ENCODE assay signal across 19 cellular contexts in the genomic region with DNA sequence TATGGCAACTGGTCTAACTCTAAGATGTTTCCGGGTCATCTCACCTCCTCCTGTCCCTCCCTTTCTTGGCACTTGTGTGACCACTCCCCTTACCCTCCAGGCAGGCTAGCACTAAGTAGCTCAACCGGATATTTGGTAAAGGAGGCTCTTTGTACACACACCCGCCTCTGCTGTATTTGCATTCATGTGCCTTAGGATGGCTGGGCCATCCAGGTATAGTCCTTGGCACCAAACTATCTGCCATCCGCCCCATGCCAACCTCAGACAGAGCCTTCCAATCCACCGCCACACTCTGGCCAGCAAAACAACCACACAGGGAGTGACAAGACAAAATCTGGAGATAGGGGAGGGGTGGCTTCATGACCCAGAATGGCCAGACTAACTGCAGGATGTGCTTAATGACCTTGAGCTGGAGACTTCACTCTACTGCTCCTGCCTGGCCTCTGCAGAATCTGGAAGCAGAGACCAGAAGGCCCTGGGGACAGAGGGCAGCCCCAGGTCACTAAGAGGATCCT. TPM values are rescaled to one million over a fixed set of nuclear protein-coding genes. Genes with fewer than 3 reads are reported as not detected.
DNase-seq lines count a peak whose midpoint lies in the region; ATAC-seq and TF ChIP-seq lines count a peak whose summit lies in the region.
"Had no signal": no experiment of that assay in that cellular context is flagged by ENCODE, and none has a peak within 500 bp of the region (broad histone marks: within the 10 kb centered on the region; RNA-seq: fewer than 3 reads in every experiment).

No MANE protein-coding gene starts in this region.

- intact Hi-C loops in Calu3 (cut with micrococcal nuclease; ENCODE audit: unreplicated experiment): no loop called here
- intact Hi-C loops in breast epithelium (cut with DNase I; ENCODE audit: low total_unique reads): no loop called here
- intact Hi-C loops in posterior vena cava (cut with DNase I): no loop called here

- H3K4me1 ChIP-seq in breast epithelium: no peaks in the 10 kb centered on the region
- H3K4me1 ChIP-seq: SJSA1 had no signal

- BruUV-seq in Calu3 (replicated peaks; lab: Mats Ljungman, UMichigan): no TSS peak

- peaks cover 8 to 9% of the 10 kb centered on the region in 2 donors for H3K9me3 ChIP-seq in breast epithelium
- H3K9me3 ChIP-seq: vagina had no signal

- CTCF ChIA-PET in Calu3 (lab: Charles Lee): interaction anchor here (0.6 to 1.0 kb wide), 2 partner anchors 15 to 1049 kb away, joined by 3 read pairs; no protein-coding TSS in a partner anchor

- peak overlapping the region; percentile 55 to 71 for H3K27ac ChIP-seq in breast epithelium
- H3K27ac ChIP-seq: coronary artery, esophagus muscularis mucosa, SJSA1, vagina had no signal

- TF ChIP-seq POLR2A in breast epithelium (IDR thresholded peaks at IDR 0.05): no peak

- peaks cover 12% of the 10 kb centered on the region for H3K4me1 Mint-ChIP-seq in Calu3 (ENCODE audit: low read depth, unreplicated experiment)
- peaks cover 2% of the 10 kb centered on the region for H3K4me1 Mint-ChIP-seq in activated naive CD8-positive, alpha-beta T cell treated with anti-CD3 and anti-CD28 coated beads, Interleukin-2, amount 50 U/mL, for 24 hours
- H3K4me1 Mint-ChIP-seq: activated T-helper 17 cell treated with anti-CD3 and anti-CD28 coated beads, Interleukin-2, amount 50 U/mL, for 72 hours had no signal

- no peak overlapping the region for H3K27ac Mint-ChIP-seq in Calu3 (ENCODE audit: unreplicated experiment)
- no peak overlapping the region for H3K27ac Mint-ChIP-seq in activated naive CD8-positive, alpha-beta T cell treated with anti-CD3 and anti-CD28 coated beads, Interleukin-2, amount 50 U/mL, for 24 hours
- H3K27ac Mint-ChIP-seq: activated T-helper 17 cell treated with anti-CD3 and anti-CD28 coated beads, Interleukin-2, amount 50 U/mL, for 72 hours; mesothelial cell of epicardium had no signal

- ATAC-seq in activated naive CD8-positive, alpha-beta T cell treated with anti-CD3 and anti-CD28 coated beads, Interleukin-2, amount 50 U/mL, for 24 hours: no peak
- no peak for ATAC-seq in GM21390 (IDR thresholded peaks at IDR 0.05; ENCODE audit: unreplicated experiment)
- ATAC-seq: activated T-helper 17 cell treated with anti-CD3 and anti-CD28 coated beads, Interleukin-2, amount 50 U/mL, for 72 hours had no signal

- peaks cover 64% of the 10 kb centered on the region for H3K27me3 Mint-ChIP-seq in Calu3 (ENCODE audit: unreplicated experiment)
- peaks cover 46% of the 10 kb centered on the region for H3K27me3 Mint-ChIP-seq in activated naive CD8-positive, alpha-beta T cell treated with anti-CD3 and anti-CD28 coated beads, Interleukin-2, amount 50 U/mL, for 24 hours

- no peaks in the 10 kb centered on the region for H3K36me3 ChIP-seq in breast epithelium
- H3K36me3 ChIP-seq: esophagus muscularis mucosa, SJSA1, vagina had no signal

- no peak overlapping the region for H3K4me3 ChIP-seq in breast epithelium
- H3K4me3 ChIP-seq: coronary artery, esophagus muscularis mucosa, SJSA1, vagina had no signal

- peaks cover 6% of the 10 kb centered on the region for H3K9me3 Mint-ChIP-seq in Calu3 (ENCODE audit: low read depth, unreplicated experiment)
- H3K9me3 Mint-ChIP-seq in activated naive CD8-positive, alpha-beta T cell treated with anti-CD3 and anti-CD28 coated beads, Interleukin-2, amount 50 U/mL, for 24 hours: peaks cover 18% of the 10 kb centered on the region

- DNase-seq in Calu3 (peak; percentile 56), NCI-H2029 (lab: John Stamatoyannopoulos, UW) (peak; percentile 73), breast epithelium (ENCODE audit: low spot score in 2 of 2) (peak; percentile 60 to 78), posterior vena cava (ENCODE audit: low spot score) (peak; percentile 24), germinal center (ENCODE audit: low spot score) (no peak), NCI-H524 treated with DMSO at 0.1 percent for 48 hours (lab: John Stamatoyannopoulos, UW) (no peak)
- no peak for DNase-seq in activated naive CD8-positive, alpha-beta T cell treated with anti-CD3 and anti-CD28 coated beads, Interleukin-2, amount 50 U/mL, for 24 hours
- DNase-seq: anterior cingulate cortex; NCI-H2171 treated with DMSO at 0.1 percent for 48 hours; nucleus accumbens; stimulated activated CD4-positive, alpha-beta T cell treated with anti-CD3 and anti-CD28 coated beads, Interleukin-4, amount 100 ng/mL, for 4 hours; T-helper 9 cell had no signal

- H3K27me3 ChIP-seq in breast epithelium: peaks cover 0 to 7% of the 10 kb centered on the region in 2 donors
- H3K27me3 ChIP-seq: vagina had no signal

- no peaks in the 10 kb centered on the region for H3K36me3 Mint-ChIP-seq in Calu3 (ENCODE audit: insufficient read depth, unreplicated experiment)
- H3K36me3 Mint-ChIP-seq in activated naive CD8-positive, alpha-beta T cell treated with anti-CD3 and anti-CD28 coated beads, Interleukin-2, amount 50 U/mL, for 24 hours (ENCODE audit: low read depth): peaks cover 1% of the 10 kb centered on the region
- H3K36me3 Mint-ChIP-seq: mesothelial cell of epicardium had no signal

- H3K4me3 Mint-ChIP-seq in Calu3 (ENCODE audit: low read depth, unreplicated experiment): no peak overlapping the region
- H3K4me3 Mint-ChIP-seq in activated naive CD8-positive, alpha-beta T cell treated with anti-CD3 and anti-CD28 coated beads, Interleukin-2, amount 50 U/mL, for 24 hours: no peak overlapping the region
- H3K4me3 Mint-ChIP-seq: activated T-helper 17 cell treated with anti-CD3 and anti-CD28 coated beads, Interleukin-2, amount 50 U/mL, for 72 hours; mesothelial cell of epicardium had no signal

- TF ChIP-seq CTCF in Calu3 (IDR thresholded peaks at IDR 0.05; ENCODE audit: unreplicated experiment) (no peak), breast epithelium (IDR thresholded peaks at IDR 0.05) (no peak)

RNA-seq across cellular contexts. Expression of gene CDK18, which starts 59.5 kb away (rescaled TPM):
- 42.1 and 44.0 TPM in 2 replicates for total RNA-seq in Calu3 (2022)
- total RNA-seq in breast epithelium: 10 to 100 TPM in 1 of 3 donors, 1 to 10 TPM in 2; 1.4 to 12.3 (median 9.2) TPM
- 1 to 10 TPM; 5.8 to 5.9 TPM for total RNA-seq in posterior vena cava

Comparison
In these comparisons a context has a peak if more than half of its experiments do, and no peak if none do; other contexts are left out.
1. DNase-seq: peak in Calu3 (single experiment), NCI-H2029 (single experiment), breast epithelium (2 of 2) and posterior vena cava (single experiment); none in activated naive CD8-positive, alpha-beta T cell treated with anti-CD3 and anti-CD28 coated beads, Interleukin-2, amount 50 U/mL, for 24 hours (single experiment), germinal center (single experiment) and NCI-H524 treated with DMSO at 0.1 percent for 48 hours (single experiment).